ENCODE assay signal across 29 cellular contexts in the genomic region with DNA sequence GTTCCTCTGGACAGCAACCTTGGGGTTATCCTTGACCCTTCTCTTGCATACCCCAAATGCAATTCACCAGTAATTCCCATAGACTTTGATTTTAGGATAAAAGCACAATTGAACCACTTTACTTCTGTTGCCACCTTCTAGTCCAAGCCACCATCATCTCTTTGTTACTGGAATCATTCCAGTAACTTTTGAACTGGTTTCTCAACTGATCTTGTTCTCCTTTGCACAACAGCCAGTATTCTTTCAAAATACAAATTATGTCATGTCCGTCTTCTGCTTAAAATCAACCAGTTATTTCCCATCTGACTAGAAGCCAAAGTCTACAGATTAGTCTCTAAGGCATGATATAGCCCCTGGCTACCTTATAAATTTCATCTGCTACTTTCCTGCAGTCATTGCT.
"Had no signal": no experiment of that assay in that cellular context is flagged by ENCODE, and none has a peak within 500 bp of the region (broad histone marks: within the 10 kb centered on the region; RNA-seq: fewer than 3 reads in every experiment).

No MANE protein-coding gene starts in this region.

- H3K4me1 Mint-ChIP-seq: stimulated activated effector memory CD8-positive, alpha-beta T cell treated with anti-CD3 and anti-CD28 coated beads, Interleukin-12 subunit alpha, Interleukin-12 subunit beta, amount 100 ng/mL, for 72 hours; stimulated activated naive B cell treated with anti-CD40 and anti-IgM and Interleukin-4, amounts not matched to agents 10 μg/mL and 1 μg/mL and 100 μg/mL, for 72 hours had no signal

- DNase-seq: stimulated activated CD4-positive, alpha-beta T cell treated with anti-CD3 and anti-CD28 coated beads, Interleukin-2, amount 100 ng/mL, for 48 hours; stimulated activated CD4-positive, alpha-beta T cell treated with anti-CD3 and anti-CD28 coated beads, Interleukin-4, amount 100 ng/mL, for 1 hour; stimulated activated CD4-positive, alpha-beta T cell treated with anti-CD3 and anti-CD28 coated beads, Interleukin-4, amount 100 ng/mL, for 24 hours; stimulated activated CD4-positive, alpha-beta T cell treated with anti-CD3 and anti-CD28 coated beads, Interleukin-4, amount 100 ng/mL, for 4 hours; stimulated activated CD8-positive, alpha-beta memory T cell treated with anti-CD3 and anti-CD28 coated beads, Interleukin-4, amount 100 ng/mL, for 48 hours; stimulated activated naive B cell treated with anti-CD40 and anti-IgM and Interleukin-4, amounts not matched to agents 10 μg/mL and 1 μg/mL and 100 μg/mL, for 72 hours; stimulated activated naive CD4-positive, alpha-beta T cell; stimulated activated naive CD4-positive, alpha-beta T cell treated with Interleukin-2 at 50 U/mL for 16 hours; stimulated activated naive CD8-positive, alpha-beta T cell treated with anti-CD3 and anti-CD28 coated beads, Interleukin-15, amount 100 ng/mL, for 72 hours; stimulated activated naive CD8-positive, alpha-beta T cell treated with anti-CD3 and anti-CD28 coated beads, Interleukin-15, Interleukin-2, amounts not matched to agents 100 U/mL and 50 U/mL, for 24 hours; stomach; substantia nigra; testis; thyroid gland; tibial artery; transverse colon; trophoblast cell; upper lobe of left lung; upper lobe of right lung; uterus had no signal

- H3K27me3 ChIP-seq: stomach, suprapubic skin, testis, thyroid gland, tibial artery, tibial nerve, transverse colon, upper lobe of left lung, upper lobe of right lung, uterus, vagina had no signal

- FAIRE-seq: urothelium cell line had no signal

- H3K27ac Mint-ChIP-seq: stimulated activated effector memory CD8-positive, alpha-beta T cell treated with anti-CD3 and anti-CD28 coated beads, Interleukin-12 subunit alpha, Interleukin-12 subunit beta, amount 100 ng/mL, for 72 hours; stimulated activated memory B cell treated with anti-CD40 and anti-IgM and Interleukin-4, amounts not matched to agents 10 μg/mL and 1 μg/mL and 100 μg/mL, for 72 hours; stimulated activated naive B cell treated with anti-CD40 and anti-IgM and Interleukin-4, amounts not matched to agents 10 μg/mL and 1 μg/mL and 100 μg/mL, for 72 hours; stimulated activated naive CD8-positive, alpha-beta T cell treated with anti-CD3 and anti-CD28 coated beads, Interleukin-15, amount 100 ng/mL, for 72 hours; stimulated activated naive CD8-positive, alpha-beta T cell treated with anti-CD3 and anti-CD28 coated beads, Interleukin-15, Interleukin-2, amounts not matched to agents 100 ng/mL and 50 ng/mL, for 24 hours; type B pancreatic cell had no signal

- H3K9me3 ChIP-seq: stomach, suprapubic skin, testis, thoracic aorta, thyroid gland, tibial artery, tibial nerve, transverse colon, upper lobe of left lung, upper lobe of right lung, vagina had no signal

- H3K36me3 ChIP-seq: uterus had no signal

- H3K27me3 Mint-ChIP-seq: stimulated activated memory B cell treated with anti-CD40 and anti-IgM and Interleukin-4, amounts not matched to agents 10 μg/mL and 1 μg/mL and 100 μg/mL, for 72 hours; stimulated activated naive B cell treated with anti-CD40 and anti-IgM and Interleukin-4, amounts not matched to agents 10 μg/mL and 1 μg/mL and 100 μg/mL, for 72 hours; stimulated activated naive CD8-positive, alpha-beta T cell treated with anti-CD3 and anti-CD28 coated beads, Interleukin-15, amount 100 ng/mL, for 72 hours; stimulated activated naive CD8-positive, alpha-beta T cell treated with anti-CD3 and anti-CD28 coated beads, Interleukin-15, Interleukin-2, amounts not matched to agents 100 ng/mL and 50 ng/mL, for 24 hours; type B pancreatic cell had no signal

- H3K4me1 ChIP-seq: suprapubic skin, testis, thyroid gland, tibial artery, tibial nerve, transverse colon, upper lobe of left lung, upper lobe of right lung, uterus, vagina had no signal

- H3K4me3 Mint-ChIP-seq: stimulated activated effector memory CD8-positive, alpha-beta T cell treated with anti-CD3 and anti-CD28 coated beads, Interleukin-12 subunit alpha, Interleukin-12 subunit beta, amount 100 ng/mL, for 72 hours; stimulated activated memory B cell treated with anti-CD40 and anti-IgM and Interleukin-4, amounts not matched to agents 10 μg/mL and 1 μg/mL and 100 μg/mL, for 72 hours; stimulated activated naive B cell treated with anti-CD40 and anti-IgM and Interleukin-4, amounts not matched to agents 10 μg/mL and 1 μg/mL and 100 μg/mL, for 72 hours; stimulated activated naive CD8-positive, alpha-beta T cell treated with anti-CD3 and anti-CD28 coated beads, Interleukin-15, amount 100 ng/mL, for 72 hours; stimulated activated naive CD8-positive, alpha-beta T cell treated with anti-CD3 and anti-CD28 coated beads, Interleukin-15, Interleukin-2, amounts not matched to agents 100 ng/mL and 50 ng/mL, for 24 hours; type B pancreatic cell had no signal

- H3K4me3 ChIP-seq: stomach, suprapubic skin, testis, thoracic aorta, thyroid gland, tibial artery, tibial nerve, transverse colon, upper lobe of left lung, upper lobe of right lung, uterus, vagina had no signal

- H3K27ac ChIP-seq: stomach, suprapubic skin, testis, thoracic aorta, thyroid gland, tibial artery, tibial nerve, transverse colon, upper lobe of left lung, upper lobe of right lung, uterus, vagina had no signal

- ATAC-seq: stimulated activated effector memory CD8-positive, alpha-beta T cell treated with anti-CD3 and anti-CD28 coated beads, Interleukin-12 subunit alpha, Interleukin-12 subunit beta, amount 100 ng/mL, for 72 hours; stimulated activated memory B cell treated with anti-CD40 and anti-IgM and Interleukin-4, amounts not matched to agents 10 μg/mL and 1 μg/mL and 100 μg/mL, for 72 hours; stimulated activated naive B cell treated with anti-CD40 and anti-IgM and Interleukin-4, amounts not matched to agents 10 μg/mL and 1 μg/mL and 100 μg/mL, for 72 hours; stimulated activated naive CD8-positive, alpha-beta T cell treated with anti-CD3 and anti-CD28 coated beads, Interleukin-15, amount 100 ng/mL, for 72 hours; stimulated activated naive CD8-positive, alpha-beta T cell treated with anti-CD3 and anti-CD28 coated beads, Interleukin-15, Interleukin-2, amounts not matched to agents 100 U/mL and 50 U/mL, for 24 hours; upper lobe of right lung had no signal
